12 cellular contexts compared by ENCODE assay signal in genomic region chr3:43748179-43748578, GRCh38. TPM values are rescaled to one million over a fixed set of nuclear protein-coding genes. Genes with fewer than 3 reads are reported as not detected.
A peak's percentile ranks its signal among the peaks of the same experiment; 100 is the strongest.
DNase-seq lines count a peak whose midpoint lies in the region; ATAC-seq and TF ChIP-seq lines count a peak whose summit lies in the region.
"Had no signal": no experiment of that assay in that cellular context is flagged by ENCODE, and none has a peak within 500 bp of the region (broad histone marks: within the 10 kb centered on the region; RNA-seq: fewer than 3 reads in every experiment).

No MANE protein-coding gene starts in this region.

- no peak for TF ChIP-seq CTCF in RWPE2 (IDR thresholded peaks at IDR 0.05; ENCODE audit: poor library complexity, severe bottlenecking)
- no peak for TF ChIP-seq CTCF in osteocyte (IDR thresholded peaks at IDR 0.05)
- no peak for TF ChIP-seq CTCF in A673 (conservative IDR thresholded peaks at IDR 0.05; ENCODE audit: low read depth, low read length)

- H3K4me3 ChIP-seq in RWPE2 (ENCODE audit: severe bottlenecking) (no peak overlapping the region), A673 (ENCODE audit: low read depth, low read length, poor library complexity, severe bottlenecking) (no peak overlapping the region)

- H3K4me1 ChIP-seq in RWPE2 (ENCODE audit: insufficient read depth, poor library complexity, severe bottlenecking): peaks cover 7% of the 10 kb centered on the region
- no peaks in the 10 kb centered on the region for H3K4me1 ChIP-seq in A673 (ENCODE audit: insufficient read depth, low read length, poor library complexity, severe bottlenecking)

- H3K36me3 Mint-ChIP-seq in osteocyte (ENCODE audit: unreplicated experiment): no peaks in the 10 kb centered on the region

- no peaks in the 10 kb centered on the region for H3K36me3 ChIP-seq in RWPE2 (ENCODE audit: low read depth)
- H3K36me3 ChIP-seq in A673 (ENCODE audit: insufficient read depth, low read length, poor library complexity, severe bottlenecking): no peaks in the 10 kb centered on the region

- H3K9me3 ChIP-seq in RWPE2 (ENCODE audit: severe bottlenecking) (no peaks in the 10 kb centered on the region), A673 (ENCODE audit: low read depth, low read length, poor library complexity, severe bottlenecking) (no peaks in the 10 kb centered on the region)
- H3K9me3 ChIP-seq: Caco-2 had no signal

- CTCF ChIA-PET in A673 (lab: Charles Lee): no interaction called here

- peaks cover 9% of the 10 kb centered on the region for H3K9me3 Mint-ChIP-seq in osteocyte (ENCODE audit: unreplicated experiment)

- no peak overlapping the region for H3K4me3 Mint-ChIP-seq in osteocyte (ENCODE audit: unreplicated experiment)
- H3K4me3 Mint-ChIP-seq: neural crest cell had no signal

- ATAC-seq in RWPE2 (ENCODE audit: low read depth) (peak; percentile 76), esophagus mucosa (peak; percentile 24), GM18870 (IDR thresholded peaks at IDR 0.05; ENCODE audit: unreplicated experiment) (no peak)

- H3K27me3 Mint-ChIP-seq in osteocyte (ENCODE audit: unreplicated experiment): no peaks in the 10 kb centered on the region

- intact Hi-C loops in A673 (cut with micrococcal nuclease; ENCODE audit: unreplicated experiment): no loop called here

- peak; percentile 54 for DNase-seq in GM03348 (ENCODE audit: low spot score)
- DNase-seq in RWPE2 (ENCODE audit: low spot score): no peak
- peak; percentile 59 for DNase-seq in osteocyte (ENCODE audit: extremely low spot score, unreplicated experiment)
- no peak for DNase-seq in stimulated activated CD4-positive, alpha-beta T cell treated with anti-CD3 and anti-CD28 coated beads, Interleukin-15, amount 100 ng/mL, for 24 hours
- DNase-seq in NCI-H2196 treated with DMSO at 0.1 percent for 48 hours (lab: John Stamatoyannopoulos, UW; ENCODE audit: unreplicated experiment): no peak
- DNase-seq in A673 (ENCODE audit: low spot score): no peak
- DNase-seq: Caco-2 had no signal

- H3K27ac Mint-ChIP-seq in osteocyte (ENCODE audit: unreplicated experiment): no peak overlapping the region

- H3K4me1 Mint-ChIP-seq in osteocyte (ENCODE audit: unreplicated experiment): peaks cover 11% of the 10 kb centered on the region
- H3K4me1 Mint-ChIP-seq: neural crest cell had no signal

- POLR2A ChIA-PET in A673 (lab: Charles Lee; ENCODE audit: low non-redundant PET): no interaction called here

- H3K27me3 ChIP-seq in RWPE2 (ENCODE audit: insufficient read depth, poor library complexity, severe bottlenecking) (no peaks in the 10 kb centered on the region), A673 (replicated peaks; ENCODE audit: insufficient read depth, low read depth, low read length, poor library complexity) (no peaks in the 10 kb centered on the region)

- BruUV-seq in A673 (replicated peaks; lab: Mats Ljungman, UMichigan): no TSS peak

- H3K27ac ChIP-seq in RWPE2 (ENCODE audit: poor library complexity, severe bottlenecking) (peak overlapping the region; percentile 49), A673 (ENCODE audit: low read depth, low read length, poor library complexity, severe bottlenecking) (no peak overlapping the region)
- H3K27ac ChIP-seq: epithelial cell of prostate, VCaP had no signal

RNA-seq across cellular contexts. Expression of gene ABHD5, which starts 57.4 kb away (rescaled TPM):
- total RNA-seq in esophagus mucosa (36.1 TPM), osteocyte (10.2 and 14.1 TPM in 2 replicates), A673 (2021) (6.3 and 9.9 TPM in 2 replicates)

Comparison
In these comparisons a context has a peak if more than half of its experiments do, and no peak if none do; other contexts are left out.
1. DNase-seq: peak in GM03348 (single experiment) and osteocyte (single experiment); none in RWPE2 (single experiment), stimulated activated CD4-positive, alpha-beta T cell treated with anti-CD3 and anti-CD28 coated beads, Interleukin-15, amount 100 ng/mL, for 24 hours (single experiment), NCI-H2196 treated with DMSO at 0.1 percent for 48 hours (single experiment) and A673 (single experiment).